Comparison of ENCODE assay signal across 8 cellular contexts in the genomic region with DNA sequence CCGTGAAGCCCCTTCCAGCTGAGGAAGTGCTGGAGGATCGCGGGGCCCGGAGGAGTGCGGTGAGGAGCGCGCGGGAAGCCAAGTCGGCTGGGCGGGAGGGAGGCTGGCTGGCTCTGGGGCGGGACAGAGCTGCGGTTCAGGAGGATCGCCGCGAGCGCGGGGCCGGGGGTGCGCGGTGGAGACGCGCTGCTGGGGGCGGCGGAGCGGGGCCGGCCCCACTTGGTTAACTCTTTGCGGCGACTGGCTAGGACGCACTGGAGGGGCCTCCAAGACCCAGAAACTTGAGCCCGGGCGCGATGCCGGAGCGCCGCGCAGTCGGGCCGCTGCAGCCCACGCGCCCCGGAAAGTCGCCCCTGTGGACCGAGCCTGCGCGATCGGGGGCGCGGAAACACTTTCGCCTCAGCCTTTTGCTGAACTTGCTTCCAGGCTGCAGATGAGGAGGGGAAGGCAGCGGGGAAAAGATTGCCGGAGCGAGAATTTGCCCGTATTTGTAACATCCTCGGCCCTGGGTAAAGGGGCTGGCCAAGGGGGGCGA. TPM values are rescaled to one million over a fixed set of nuclear protein-coding genes. Genes with fewer than 3 reads are reported as not detected.
DNase-seq lines count a peak whose midpoint lies in the region; ATAC-seq and TF ChIP-seq lines count a peak whose summit lies in the region.

No MANE protein-coding gene starts in this region.

- H3K4me1 Mint-ChIP-seq in stimulated activated naive CD8-positive, alpha-beta T cell treated with anti-CD3 and anti-CD28 coated beads, Interleukin-15, amount 100 ng/mL, for 72 hours, result peaks cover 19% of the 10 kb centered on the region

- no peaks in the 10 kb centered on the region for H3K27me3 ChIP-seq in HAP-1 (ENCODE audit: low read depth)
- no peaks in the 10 kb centered on the region for H3K27me3 ChIP-seq in Peyer's patch
- no peaks in the 10 kb centered on the region for H3K27me3 ChIP-seq in liver (ENCODE audit: control insufficient read depth in 4 of 4, insufficient read depth in 4 of 4, low read length in 3 of 4)

- 2% methylated on average over 55 of the region's 55 CpGs for WGBS in liver

- ATAC-seq in stimulated activated naive CD8-positive, alpha-beta T cell treated with anti-CD3 and anti-CD28 coated beads, Interleukin-15, amount 100 ng/mL, for 72 hours, result peak; percentile 69
- no peak for ATAC-seq in HG03565 (IDR thresholded peaks at IDR 0.05; ENCODE audit: unreplicated experiment)

- H3K9me3 ChIP-seq in HAP-1 (no peaks in the 10 kb centered on the region), Peyer's patch (no peaks in the 10 kb centered on the region), liver (ENCODE audit: control insufficient read depth in 4 of 4, low read length in 3 of 4) (no peaks in the 10 kb centered on the region)

- peaks cover 77% of the 10 kb centered on the region for H3K27me3 Mint-ChIP-seq in stimulated activated naive CD8-positive, alpha-beta T cell treated with anti-CD3 and anti-CD28 coated beads, Interleukin-15, amount 100 ng/mL, for 72 hours

- H3K4me3 Mint-ChIP-seq in stimulated activated naive CD8-positive, alpha-beta T cell treated with anti-CD3 and anti-CD28 coated beads, Interleukin-15, amount 100 ng/mL, for 72 hours, result peak overlapping the region; percentile 88 to 91

- H3K36me3 ChIP-seq in HAP-1 (replicated peaks) (no peaks in the 10 kb centered on the region), Peyer's patch (no peaks in the 10 kb centered on the region), liver (ENCODE audit: control insufficient read depth in 4 of 4, insufficient read depth in 3 of 4, low read depth in 1 of 4, low read length in 3 of 4) (no peaks in the 10 kb centered on the region)

- no peak for TF ChIP-seq POLR2A in Peyer's patch (IDR thresholded peaks at IDR 0.05)

- in situ Hi-C loops in HAP-1 (cut with MboI; ENCODE audit: low sequenced_read_pairs), result no loop called here

- H3K4me3 ChIP-seq in HAP-1 (peak overlapping the region; percentile 49), Peyer's patch (peak overlapping the region; percentile 55 to 98 (median 76)), liver (ENCODE audit: low read depth in 1 of 3, low read length in 3 of 3) (peak overlapping the region; percentile 28 to 81 (median 69))

- no peaks in the 10 kb centered on the region for H3K9me3 Mint-ChIP-seq in stimulated activated naive CD8-positive, alpha-beta T cell treated with anti-CD3 and anti-CD28 coated beads, Interleukin-15, amount 100 ng/mL, for 72 hours

- no peak for TF ChIP-seq RAD21 in liver (IDR thresholded peaks at IDR 0.05)

- peaks cover 8% of the 10 kb centered on the region for H3K4me1 ChIP-seq in HAP-1
- H3K4me1 ChIP-seq in Peyer's patch, result peaks cover 0 to 18% (median 8%) of the 10 kb centered on the region in 4 donors
- H3K4me1 ChIP-seq in liver (ENCODE audit: control insufficient read depth in 4 of 4, insufficient read depth in 4 of 4, low read length in 3 of 4), result peaks cover 5 to 23% (median 14%) of the 10 kb centered on the region in 4 donors

- TF ChIP-seq CTCF in Peyer's patch (IDR thresholded peaks at IDR 0.05) (no peak), liver (IDR thresholded peaks at IDR 0.05; ENCODE audit: low read depth, low read length, missing input control) (no peak)

- peak overlapping the region in 1 of 2 donors; percentile 56 for H3K9ac ChIP-seq in liver (ENCODE audit: low read depth in 1 of 2, low read length in 2 of 2)

- peak; percentile 15 for DNase-seq in NCI-H1105 treated with DMSO at 0.1 percent for 48 hours (lab: John Stamatoyannopoulos, UW)
- no peak for DNase-seq in NCI-H1105 (lab: John Stamatoyannopoulos, UW)
- peak in 1 of 2 experiments; percentile 56 for DNase-seq in HAP-1 (ENCODE audit: low spot score in 2 of 2)
- DNase-seq in Peyer's patch, result no peak
- peak; percentile 15 for DNase-seq in dedifferentiated amniotic fluid mesenchymal stem cell (ENCODE audit: extremely low spot score)
- DNase-seq in stimulated activated naive CD8-positive, alpha-beta T cell treated with anti-CD3 and anti-CD28 coated beads, Interleukin-15, amount 100 ng/mL, for 72 hours, result no peak

- peak overlapping the region in 1 of 2 donors; percentile 19 for H3K27ac Mint-ChIP-seq in stimulated activated naive CD8-positive, alpha-beta T cell treated with anti-CD3 and anti-CD28 coated beads, Interleukin-15, amount 100 ng/mL, for 72 hours

- H3K27ac ChIP-seq in Peyer's patch, result peak overlapping the region; percentile 75 to 96 (median 86)
- H3K27ac ChIP-seq in liver (ENCODE audit: low read depth in 1 of 2, low read length in 2 of 2), result peak overlapping the region; percentile 60 to 74

TF ChIP-seq in liver, 16 proteins besides CTCF, POLR2A, EP300 and RAD21:
- TF ChIP-seq TAF1 (conservative IDR thresholded peaks at IDR 0.05) (no peak), YY1 (IDR thresholded peaks at IDR 0.05) (no peak), JUND (IDR thresholded peaks at IDR 0.05) (no peak), HNF4G (IDR thresholded peaks at IDR 0.05) (no peak), FOXA1 (IDR thresholded peaks at IDR 0.05) (no peak), EGR1 (IDR thresholded peaks at IDR 0.05; ENCODE audit: low read depth in 2 of 2) (no peak), FOXA2 (IDR thresholded peaks at IDR 0.05) (no peak), SP1 (IDR thresholded peaks at IDR 0.05) (no peak), NR2F2 (IDR thresholded peaks at IDR 0.05) (no peak), HNF4A (conservative IDR thresholded peaks at IDR 0.05) (no peak), GABPA (IDR thresholded peaks at IDR 0.05 in 1 of 2, conservative IDR thresholded peaks at IDR 0.05 in 1 of 2) (no peak), RXRA (IDR thresholded peaks at IDR 0.05) (no peak)
- TF ChIP-seq, protein P1, sequence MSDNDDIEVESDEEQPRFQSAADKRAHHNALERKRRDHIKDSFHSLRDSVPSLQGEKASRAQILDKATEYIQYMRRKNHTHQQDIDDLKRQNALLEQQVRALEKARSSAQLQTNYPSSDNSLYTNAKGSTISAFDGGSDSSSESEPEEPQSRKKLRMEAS (IDR thresholded peaks at IDR 0.05), result no peak
- TF ChIP-seq, protein P2, sequence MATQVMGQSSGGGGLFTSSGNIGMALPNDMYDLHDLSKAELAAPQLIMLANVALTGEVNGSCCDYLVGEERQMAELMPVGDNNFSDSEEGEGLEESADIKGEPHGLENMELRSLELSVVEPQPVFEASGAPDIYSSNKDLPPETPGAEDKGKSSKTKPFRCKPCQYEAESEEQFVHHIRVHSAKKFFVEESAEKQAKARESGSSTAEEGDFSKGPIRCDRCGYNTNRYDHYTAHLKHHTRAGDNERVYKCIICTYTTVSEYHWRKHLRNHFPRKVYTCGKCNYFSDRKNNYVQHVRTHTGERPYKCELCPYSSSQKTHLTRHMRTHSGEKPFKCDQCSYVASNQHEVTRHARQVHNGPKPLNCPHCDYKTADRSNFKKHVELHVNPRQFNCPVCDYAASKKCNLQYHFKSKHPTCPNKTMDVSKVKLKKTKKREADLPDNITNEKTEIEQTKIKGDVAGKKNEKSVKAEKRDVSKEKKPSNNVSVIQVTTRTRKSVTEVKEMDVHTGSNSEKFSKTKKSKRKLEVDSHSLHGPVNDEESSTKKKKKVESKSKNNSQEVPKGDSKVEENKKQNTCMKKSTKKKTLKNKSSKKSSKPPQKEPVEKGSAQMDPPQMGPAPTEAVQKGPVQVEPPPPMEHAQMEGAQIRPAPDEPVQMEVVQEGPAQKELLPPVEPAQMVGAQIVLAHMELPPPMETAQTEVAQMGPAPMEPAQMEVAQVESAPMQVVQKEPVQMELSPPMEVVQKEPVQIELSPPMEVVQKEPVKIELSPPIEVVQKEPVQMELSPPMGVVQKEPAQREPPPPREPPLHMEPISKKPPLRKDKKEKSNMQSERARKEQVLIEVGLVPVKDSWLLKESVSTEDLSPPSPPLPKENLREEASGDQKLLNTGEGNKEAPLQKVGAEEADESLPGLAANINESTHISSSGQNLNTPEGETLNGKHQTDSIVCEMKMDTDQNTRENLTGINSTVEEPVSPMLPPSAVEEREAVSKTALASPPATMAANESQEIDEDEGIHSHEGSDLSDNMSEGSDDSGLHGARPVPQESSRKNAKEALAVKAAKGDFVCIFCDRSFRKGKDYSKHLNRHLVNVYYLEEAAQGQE (IDR thresholded peaks at IDR 0.05), result no peak
- TF ChIP-seq, protein P3, sequence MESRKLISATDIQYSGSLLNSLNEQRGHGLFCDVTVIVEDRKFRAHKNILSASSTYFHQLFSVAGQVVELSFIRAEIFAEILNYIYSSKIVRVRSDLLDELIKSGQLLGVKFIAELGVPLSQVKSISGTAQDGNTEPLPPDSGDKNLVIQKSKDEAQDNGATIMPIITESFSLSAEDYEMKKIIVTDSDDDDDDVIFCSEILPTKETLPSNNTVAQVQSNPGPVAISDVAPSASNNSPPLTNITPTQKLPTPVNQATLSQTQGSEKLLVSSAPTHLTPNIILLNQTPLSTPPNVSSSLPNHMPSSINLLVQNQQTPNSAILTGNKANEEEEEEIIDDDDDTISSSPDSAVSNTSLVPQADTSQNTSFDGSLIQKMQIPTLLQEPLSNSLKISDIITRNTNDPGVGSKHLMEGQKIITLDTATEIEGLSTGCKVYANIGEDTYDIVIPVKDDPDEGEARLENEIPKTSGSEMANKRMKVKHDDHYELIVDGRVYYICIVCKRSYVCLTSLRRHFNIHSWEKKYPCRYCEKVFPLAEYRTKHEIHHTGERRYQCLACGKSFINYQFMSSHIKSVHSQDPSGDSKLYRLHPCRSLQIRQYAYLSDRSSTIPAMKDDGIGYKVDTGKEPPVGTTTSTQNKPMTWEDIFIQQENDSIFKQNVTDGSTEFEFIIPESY (IDR thresholded peaks at IDR 0.05), result no peak
- TF ChIP-seq, protein P4, sequence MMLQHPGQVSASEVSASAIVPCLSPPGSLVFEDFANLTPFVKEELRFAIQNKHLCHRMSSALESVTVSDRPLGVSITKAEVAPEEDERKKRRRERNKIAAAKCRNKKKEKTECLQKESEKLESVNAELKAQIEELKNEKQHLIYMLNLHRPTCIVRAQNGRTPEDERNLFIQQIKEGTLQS (IDR thresholded peaks at IDR 0.05), result no peak

RNA-seq across cellular contexts. Expression of a gene that starts 0.6 kb away (rescaled TPM):
- total RNA-seq in Peyer's patch (100 to 1,000 TPM in 3 of 4 donors, 10 to 100 TPM in 1; 72.6 to 951 (median 674) TPM), liver (10 to 100 TPM; 12.8 to 51.1 TPM)
- polyA plus RNA-seq in liver, result 1 to 10 TPM; 5.8 to 6.0 TPM

Comparison
In these comparisons a context has a peak if more than half of its experiments do, and no peak if none do; other contexts are left out.
1. DNase-seq: peak in NCI-H1105 treated with DMSO at 0.1 percent for 48 hours (single experiment) and dedifferentiated amniotic fluid mesenchymal stem cell (single experiment); none in NCI-H1105 (single experiment), Peyer's patch (0 of 3) and stimulated activated naive CD8-positive, alpha-beta T cell treated with anti-CD3 and anti-CD28 coated beads, Interleukin-15, amount 100 ng/mL, for 72 hours (0 of 2).
2. Peak in every context shown above with its lines, with median percentiles within 50 percentile points of each other: H3K4me3 ChIP-seq.